ENCODE assay signal across 10 cellular contexts in the genomic region with DNA sequence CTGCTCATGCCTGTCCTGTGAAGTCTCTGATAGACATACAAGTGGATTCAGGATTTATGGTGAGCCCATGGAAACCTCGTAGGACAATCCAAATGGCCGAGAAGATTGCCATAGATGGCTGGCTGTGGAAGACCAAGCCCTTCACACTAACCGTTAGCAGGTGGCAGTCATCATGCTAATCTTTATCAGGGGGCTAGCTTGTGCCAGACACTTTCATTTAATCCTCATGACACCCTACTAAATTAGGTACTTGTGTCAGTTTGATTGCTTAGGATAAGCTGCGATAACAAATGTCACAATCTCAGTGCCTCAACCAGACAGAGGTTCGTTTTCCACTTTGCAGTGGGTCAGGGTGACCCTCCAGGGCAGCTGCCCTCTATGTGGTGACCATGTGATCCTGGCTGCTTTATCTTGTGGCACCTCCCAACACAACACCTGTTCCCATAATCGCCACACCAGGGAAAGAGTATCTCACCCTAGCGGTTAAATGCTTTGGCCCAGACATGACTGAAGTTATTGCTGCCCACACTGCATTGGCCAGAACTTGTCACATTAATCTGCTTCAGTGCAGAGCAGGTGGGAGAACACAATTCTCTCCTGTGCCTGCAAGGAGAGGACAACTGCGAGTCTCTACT.
DNase-seq lines count a peak whose midpoint lies in the region; ATAC-seq and TF ChIP-seq lines count a peak whose summit lies in the region.
"Had no signal": no experiment of that assay in that cellular context is flagged by ENCODE, and none has a peak within 500 bp of the region (broad histone marks: within the 10 kb centered on the region; RNA-seq: fewer than 3 reads in every experiment).

No MANE protein-coding gene starts in this region.

- no peak for ATAC-seq in GM21529 (IDR thresholded peaks at IDR 0.05; ENCODE audit: unreplicated experiment)
- ATAC-seq: naive thymus-derived CD4-positive, alpha-beta T cell had no signal

- 0 out of 2 replicates have a peak overlapping the region, but pooled peaks have one; percentile 12 for H3K4me2 ChIP-seq in OCI-LY7 (ENCODE audit: low read length)

- POLR2A ChIA-PET in OCI-LY7 (lab: Charles Lee) = interaction anchor here (1.1 kb wide), 1 partner anchor 17 kb away, joined by 4 read pairs; no protein-coding TSS in a partner anchor

- H4K20me1 ChIP-seq in OCI-LY7 (ENCODE audit: insufficient read depth, low read length) = no peaks in the 10 kb centered on the region

- TF ChIP-seq CTCF in GM12873 (IDR thresholded peaks at IDR 0.05; ENCODE audit: insufficient read depth, low read depth, low read length, missing control alignments) (peak; percentile 33), OCI-LY7 (conservative IDR thresholded peaks at IDR 0.05; ENCODE audit: low read length) (peak; percentile 70), fibroblast of villous mesenchyme (IDR thresholded peaks at IDR 0.05; ENCODE audit: insufficient read depth, low read depth, low read length) (peak; percentile 31)

- H3K9me3 ChIP-seq in OCI-LY7 (ENCODE audit: low read length) = no peaks in the 10 kb centered on the region

- no peak overlapping the region for H3K27ac ChIP-seq in OCI-LY7 (ENCODE audit: low read depth, low read length, poor library complexity, severe bottlenecking)
- H3K27ac ChIP-seq: VCaP had no signal

- H3K79me2 ChIP-seq in OCI-LY7 (ENCODE audit: insufficient read depth, low read depth, low read length) = no peaks in the 10 kb centered on the region

- BruUV-seq in OCI-LY7 (replicated peaks; lab: Mats Ljungman, UMichigan) = no TSS peak

- CTCF ChIA-PET in OCI-LY7 (lab: Charles Lee; ENCODE audit: unreplicated experiment) = interaction anchor here (1.1 kb wide), 1 partner anchor 39 kb away, joined by 6 read pairs; no protein-coding TSS in a partner anchor

- H2AFZ ChIP-seq in OCI-LY7 (ENCODE audit: low read length) = no peak overlapping the region

- no peaks in the 10 kb centered on the region for H3K9me2 ChIP-seq in OCI-LY7 (ENCODE audit: insufficient read depth, low read length)

- intact Hi-C loops in OCI-LY7 (cut with micrococcal nuclease; ENCODE audit: unreplicated experiment) = loop anchor here (1.0 kb wide), 1 partner anchor 39 kb away; no protein-coding TSS in a partner anchor

- DNase-seq in A172 (ENCODE audit: low spot score) (peak; percentile 36), OCI-LY7 (ENCODE audit: low spot score) (peak; percentile 47), fibroblast of villous mesenchyme (ENCODE audit: low read depth) (peak; percentile 12), ureter (ENCODE audit: low spot score) (no peak), EL (no peak), glomerular visceral epithelial cell (ENCODE audit: extremely low spot score) (no peak)
- DNase-seq: naive thymus-derived CD4-positive, alpha-beta T cell had no signal

- H3K4me3 ChIP-seq in OCI-LY7 (ENCODE audit: low read depth, low read length, poor library complexity, severe bottlenecking) (no peak overlapping the region), fibroblast of villous mesenchyme (ENCODE audit: low read depth, low read length) (no peak overlapping the region)

- H3K36me3 ChIP-seq in OCI-LY7 (ENCODE audit: insufficient read depth, low read length) = no peaks in the 10 kb centered on the region

- H3K4me1 ChIP-seq in OCI-LY7 (ENCODE audit: insufficient read depth, low read length, poor library complexity, severe bottlenecking) = no peaks in the 10 kb centered on the region

Comparison
In these comparisons a context has a peak if more than half of its experiments do, and no peak if none do; other contexts are left out.
1. DNase-seq: peak in A172 (single experiment), OCI-LY7 (single experiment) and fibroblast of villous mesenchyme (single experiment); none in ureter (single experiment), EL (single experiment) and glomerular visceral epithelial cell (single experiment).
2. Peak in every context shown above with its lines, with median percentiles within 50 percentile points of each other: CTCF ChIP-seq.